Comparison of ENCODE assay signal across 9 cellular contexts in the genomic region with DNA sequence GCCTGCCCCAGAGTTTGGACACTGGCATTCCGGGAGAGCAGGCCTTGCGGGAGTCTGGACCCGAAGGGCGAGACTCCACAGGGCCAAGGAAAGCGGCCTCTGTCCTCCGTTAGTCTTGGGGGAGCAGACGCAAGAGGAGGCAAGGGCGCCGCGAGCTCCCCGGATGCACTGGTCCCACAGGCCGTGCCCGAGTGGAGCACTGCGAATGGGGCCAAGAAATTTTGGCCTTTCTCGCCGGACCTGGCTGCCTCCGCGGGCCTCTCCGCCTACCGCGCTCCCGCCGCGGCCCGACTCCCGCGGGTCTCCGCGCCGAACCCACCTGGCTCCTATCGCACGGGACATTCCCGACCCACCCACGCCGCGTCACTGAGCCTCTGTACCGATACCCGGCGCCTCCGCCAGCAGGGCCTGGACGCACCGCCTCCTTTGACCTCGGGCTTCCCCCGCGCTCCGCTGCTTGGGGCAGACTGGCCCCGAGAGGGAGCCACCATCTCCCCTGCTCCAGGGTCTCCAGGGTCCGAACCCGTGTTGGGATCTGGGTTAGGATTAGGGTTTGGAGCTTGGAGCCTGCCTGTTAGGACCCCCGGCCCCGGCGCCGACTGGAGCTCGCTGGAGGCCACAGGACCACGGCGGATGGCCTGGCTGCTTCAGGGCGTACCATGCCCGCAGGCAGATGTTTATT.
A peak's percentile ranks its signal among the peaks of the same experiment; 100 is the strongest.
DNase-seq lines count a peak whose midpoint lies in the region; ATAC-seq and TF ChIP-seq lines count a peak whose summit lies in the region.
"Had no signal": no experiment of that assay in that cellular context is flagged by ENCODE, and none has a peak within 500 bp of the region (broad histone marks: within the 10 kb centered on the region; RNA-seq: fewer than 3 reads in every experiment).

No MANE protein-coding gene starts in this region.

- peak overlapping the region; percentile 51 for H3K4me3 ChIP-seq in GM12864 (ENCODE audit: low read depth, low read length)

- ATAC-seq in GM21381 (IDR thresholded peaks at IDR 0.05; ENCODE audit: unreplicated experiment), result peak; percentile 32
- peak; percentile 44 for ATAC-seq in HG03354 (IDR thresholded peaks at IDR 0.05; ENCODE audit: poor library complexity, severe bottlenecking, unreplicated experiment)
- ATAC-seq: activated T-cell treated with anti-CD3 and anti-CD28 coated beads, Interleukin-2, amount 50 U/mL, for 72 hours had no signal

- DNase-seq in GM12864 (ENCODE audit: low read depth) (no peak), iPS-NIHi11 (ENCODE audit: low spot score) (peak; percentile 48), SIG-M5 (lab: John Stamatoyannopoulos, UW) (no peak), cerebellar cortex (ENCODE audit: low spot score) (no peak), NCI-H345 treated with DMSO at 0.1 percent for 48 hours (lab: John Stamatoyannopoulos, UW; ENCODE audit: unreplicated experiment) (no peak)
- DNase-seq in central memory CD4-positive, alpha-beta T cell, result no peak

- TF ChIP-seq CTCF in GM12864 (IDR thresholded peaks at IDR 0.05; ENCODE audit: low read depth, low read length, missing control alignments), result peak; percentile 39
